ENCODE assay signal across 18 cellular contexts in genomic region chr1:31510853-31511789, GRCh38.
DNase-seq lines count a peak whose midpoint lies in the region; ATAC-seq and TF ChIP-seq lines count a peak whose summit lies in the region.
"Had no signal": no experiment of that assay in that cellular context is flagged by ENCODE, and none has a peak within 500 bp of the region (broad histone marks: within the 10 kb centered on the region; RNA-seq: fewer than 3 reads in every experiment).

No MANE protein-coding gene starts in this region.

- no peaks in the 10 kb centered on the region for H3K27me3 ChIP-seq in transverse colon
- peaks cover 0 to 26% (median 0%) of the 10 kb centered on the region in 3 donors for H3K27me3 ChIP-seq in stomach
- H3K27me3 ChIP-seq: vagina had no signal

- H3K4me3 Mint-ChIP-seq in T-helper 2 cell treated with Interferon-gamma antibody and Interleukin-4, amounts not matched to agents 5 μg/mL and 100 μg/mL, for 36 hours: no peak overlapping the region
- no peak overlapping the region for H3K4me3 Mint-ChIP-seq in WTC11
- H3K4me3 Mint-ChIP-seq in stimulated activated memory B cell treated with anti-CD40 and anti-IgM and Interleukin-4, amounts not matched to agents 10 μg/mL and 1 μg/mL and 100 μg/mL, for 72 hours: no peak overlapping the region
- H3K4me3 Mint-ChIP-seq: activated T-cell treated with anti-CD3 and anti-CD28 coated beads, Interleukin-2, amount 50 U/mL, for 24 hours; nephron; T-cell had no signal

- H3K27ac ChIP-seq in transverse colon (peak overlapping the region in 2 of 4 donors; percentile 3 to 22), stomach (no peak overlapping the region)
- H3K27ac ChIP-seq: esophagus squamous epithelium, GM23248, vagina had no signal

- H3K36me3 Mint-ChIP-seq in T-helper 2 cell treated with Interferon-gamma antibody and Interleukin-4, amounts not matched to agents 5 μg/mL and 100 μg/mL, for 36 hours (ENCODE audit: low read depth): no peaks in the 10 kb centered on the region
- no peaks in the 10 kb centered on the region for H3K36me3 Mint-ChIP-seq in WTC11
- H3K36me3 Mint-ChIP-seq in stimulated activated memory B cell treated with anti-CD40 and anti-IgM and Interleukin-4, amounts not matched to agents 10 μg/mL and 1 μg/mL and 100 μg/mL, for 72 hours: no peaks in the 10 kb centered on the region
- H3K36me3 Mint-ChIP-seq: T-cell had no signal

- DNase-seq in T-helper 2 cell treated with Interferon-gamma antibody and Interleukin-4, amounts not matched to agents 5 μg/mL and 100 μg/mL, for 36 hours (ENCODE audit: low spot score): no peak
- DNase-seq in T-helper 2 cell (no peak), WTC11 (ENCODE audit: low spot score) (no peak), left kidney (ENCODE audit: low read depth, low spot score) (peak; percentile 74), transverse colon (peak; percentile 58), stomach (no peak), globus pallidus (ENCODE audit: low spot score) (no peak)
- DNase-seq: activated T-cell treated with anti-CD3 and anti-CD28 coated beads, Interleukin-2, amount 50 U/mL, for 24 hours; esophagus squamous epithelium; GM23248; KBM-7; left ventricle myocardium superior; stimulated activated CD4-positive, alpha-beta T cell treated with anti-CD3 and anti-CD28 coated beads, Interleukin-4, amount 100 ng/mL, for 24 hours; T-cell had no signal

- intact Hi-C loops in transverse colon (cut with DNase I; ENCODE audit: low total_unique reads): no loop called here
- intact Hi-C loops in stomach (cut with DNase I; ENCODE audit: low total_unique reads): no loop called here

- H3K4me3 ChIP-seq in transverse colon (no peak overlapping the region), stomach (no peak overlapping the region)
- H3K4me3 ChIP-seq: esophagus squamous epithelium, GM23248, vagina had no signal

- H3K9me3 ChIP-seq in transverse colon (no peaks in the 10 kb centered on the region), stomach (no peaks in the 10 kb centered on the region)
- H3K9me3 ChIP-seq: esophagus squamous epithelium, vagina had no signal

- H3K4me1 Mint-ChIP-seq in T-helper 2 cell treated with Interferon-gamma antibody and Interleukin-4, amounts not matched to agents 5 μg/mL and 100 μg/mL, for 36 hours (ENCODE audit: low read depth): peaks cover 23% of the 10 kb centered on the region
- peaks cover 19% of the 10 kb centered on the region for H3K4me1 Mint-ChIP-seq in WTC11
- H3K4me1 Mint-ChIP-seq in stimulated activated memory B cell treated with anti-CD40 and anti-IgM and Interleukin-4, amounts not matched to agents 10 μg/mL and 1 μg/mL and 100 μg/mL, for 72 hours: peaks cover 16% of the 10 kb centered on the region

- TF ChIP-seq EP300 in transverse colon (IDR thresholded peaks at IDR 0.05; ENCODE audit: low read depth) (no peak), stomach (IDR thresholded peaks at IDR 0.05) (no peak)

- in situ Hi-C loops in transverse colon (cut with MboI; ENCODE audit: low pct_ligation_motif_present in 1 of 4, low pct_unique_long_range_greater_than_20kb in 1 of 4, low sequenced_read_pairs in 3 of 4): no loop called here

- ATAC-seq in WTC11: peak; percentile 42; the same call in 1 of the 2 replicates
- no peak for ATAC-seq in stimulated activated memory B cell treated with anti-CD40 and anti-IgM and Interleukin-4, amounts not matched to agents 10 μg/mL and 1 μg/mL and 100 μg/mL, for 72 hours
- ATAC-seq: left ventricle myocardium superior, sciatic nerve, T-cell had no signal

- no peaks in the 10 kb centered on the region for H3K36me3 ChIP-seq in transverse colon
- H3K36me3 ChIP-seq in stomach: no peaks in the 10 kb centered on the region
- H3K36me3 ChIP-seq: esophagus squamous epithelium, vagina had no signal

- H3K27me3 Mint-ChIP-seq in T-helper 2 cell treated with Interferon-gamma antibody and Interleukin-4, amounts not matched to agents 5 μg/mL and 100 μg/mL, for 36 hours (ENCODE audit: low read depth): peaks cover 7% of the 10 kb centered on the region
- no peaks in the 10 kb centered on the region; the same call in 1 of the 2 replicates for H3K27me3 Mint-ChIP-seq in WTC11 (ENCODE audit: low read depth)
- peaks cover 66% of the 10 kb centered on the region for H3K27me3 Mint-ChIP-seq in stimulated activated memory B cell treated with anti-CD40 and anti-IgM and Interleukin-4, amounts not matched to agents 10 μg/mL and 1 μg/mL and 100 μg/mL, for 72 hours

- CTCF ChIA-PET in WTC11 (lab: Charles Lee): interaction anchor here (0.5 to 2.1 kb wide), 6 partner anchors 10 to 695 kb away, joined by 3 to 18 read pairs (median 4); no protein-coding TSS in a partner anchor

- WGBS in transverse colon (ENCODE audit: low coverage in 1 of 2), 2 donors: 66 to 80% methylated on average over 1 to 8 of the region's 8 CpGs
- 60 to 83% (median 76%) methylated on average over 6 to 8 of the region's 8 CpGs for WGBS in stomach, 5 donors

- peak overlapping the region; percentile 38 for H3K27ac Mint-ChIP-seq in T-helper 2 cell treated with Interferon-gamma antibody and Interleukin-4, amounts not matched to agents 5 μg/mL and 100 μg/mL, for 36 hours
- H3K27ac Mint-ChIP-seq in WTC11: no peak overlapping the region
- H3K27ac Mint-ChIP-seq in stimulated activated memory B cell treated with anti-CD40 and anti-IgM and Interleukin-4, amounts not matched to agents 10 μg/mL and 1 μg/mL and 100 μg/mL, for 72 hours: no peak overlapping the region
- H3K27ac Mint-ChIP-seq: activated T-cell treated with anti-CD3 and anti-CD28 coated beads, Interleukin-2, amount 50 U/mL, for 24 hours; T-cell had no signal

- peaks cover 0 to 26% (median 5%) of the 10 kb centered on the region in 4 donors for H3K4me1 ChIP-seq in transverse colon
- H3K4me1 ChIP-seq in stomach: no peaks in the 10 kb centered on the region
- H3K4me1 ChIP-seq: vagina had no signal

- TF ChIP-seq POLR2A in transverse colon (IDR thresholded peaks at IDR 0.05) (no peak), stomach (IDR thresholded peaks at IDR 0.05) (no peak)

- peaks cover 7% of the 10 kb centered on the region for H3K9me3 Mint-ChIP-seq in T-helper 2 cell treated with Interferon-gamma antibody and Interleukin-4, amounts not matched to agents 5 μg/mL and 100 μg/mL, for 36 hours
- H3K9me3 Mint-ChIP-seq in WTC11: no peaks in the 10 kb centered on the region; the same call in 1 of the 2 replicates
- H3K9me3 Mint-ChIP-seq in stimulated activated memory B cell treated with anti-CD40 and anti-IgM and Interleukin-4, amounts not matched to agents 10 μg/mL and 1 μg/mL and 100 μg/mL, for 72 hours: peaks cover 2% of the 10 kb centered on the region
- H3K9me3 Mint-ChIP-seq: activated T-cell treated with anti-CD3 and anti-CD28 coated beads, Interleukin-2, amount 50 U/mL, for 24 hours; nephron; T-cell had no signal

- POLR2A ChIA-PET in WTC11 (lab: Charles Lee): interaction anchor here (0.6 kb wide), 1 partner anchor 47 kb away, joined by 5 read pairs; no protein-coding TSS in a partner anchor

- TF ChIP-seq CTCF in WTC11 (IDR thresholded peaks at IDR 0.05) (no peak), transverse colon (IDR thresholded peaks at IDR 0.05) (no peak), stomach (IDR thresholded peaks at IDR 0.05) (no peak)

TF ChIP-seq in WTC11, 78 proteins besides CTCF, POLR2A, EP300 and RAD21:
- TF ChIP-seq AR (CRISPR knock-in tag; IDR thresholded peaks at IDR 0.05): no peak

Comparison
In these comparisons a context has a peak if more than half of its experiments do, and no peak if none do; other contexts are left out.
1. DNase-seq: peak in left kidney (single experiment) and transverse colon (single experiment); none in T-helper 2 cell treated with Interferon-gamma antibody and Interleukin-4, amounts not matched to agents 5 μg/mL and 100 μg/mL, for 36 hours (single experiment), T-helper 2 cell (0 of 5), WTC11 (single experiment), stomach (single experiment) and globus pallidus (single experiment).